In genomic region chr2:47065771-47066380, GRCh38 we compare ENCODE assay signal across 9 cellular contexts.
DNase-seq lines count a peak whose midpoint lies in the region; ATAC-seq and TF ChIP-seq lines count a peak whose summit lies in the region.
"Had no signal": no experiment of that assay in that cellular context is flagged by ENCODE, and none has a peak within 500 bp of the region (broad histone marks: within the 10 kb centered on the region; RNA-seq: fewer than 3 reads in every experiment).

No MANE protein-coding gene starts in this region.

- no peaks in the 10 kb centered on the region for H3K27me3 ChIP-seq in cardiac muscle cell
- H3K27me3 ChIP-seq in skeletal muscle tissue (ENCODE audit: control insufficient read depth in 3 of 3, insufficient read depth in 3 of 3, low read length in 3 of 3) = no peaks in the 10 kb centered on the region

- no peak overlapping the region for H3K9ac ChIP-seq in skeletal muscle tissue (ENCODE audit: low read depth in 1 of 3, low read length in 3 of 3)

- ATAC-seq in GM21737 (IDR thresholded peaks at IDR 0.05; ENCODE audit: unreplicated experiment) (no peak), GM19328 (IDR thresholded peaks at IDR 0.05; ENCODE audit: unreplicated experiment) (no peak)

- H3K27ac ChIP-seq in VCaP (peak overlapping the region; percentile 26), cardiac muscle cell (peak overlapping the region; percentile 22), skeletal muscle tissue (ENCODE audit: low read depth, low read length) (peak overlapping the region; percentile 29)
- H3K27ac ChIP-seq: HL-60 had no signal

- H3K4me3 ChIP-seq in cardiac muscle cell (no peak overlapping the region), skeletal muscle tissue (ENCODE audit: low read length in 3 of 3) (no peak overlapping the region)

- DNase-seq in EH (ENCODE audit: low read depth) = peak; percentile 100
- peak; percentile 23 to 80 for DNase-seq in cardiac muscle cell (ENCODE audit: low read depth in 1 of 2, low spot score in 1 of 2)
- no peak for DNase-seq in NCI-H2227 (lab: John Stamatoyannopoulos, UW; ENCODE audit: unreplicated experiment)
- no peak for DNase-seq in anterior cingulate cortex (lab: John Stamatoyannopoulos, UW)

- H3K4me1 ChIP-seq in cardiac muscle cell (ENCODE audit: low read depth) (peaks cover 34% of the 10 kb centered on the region), skeletal muscle tissue (ENCODE audit: control insufficient read depth in 3 of 3, insufficient read depth in 3 of 3, low read length in 3 of 3) (peaks cover 69 to 85% (median 82%) of the 10 kb centered on the region in 3 donors)

- TF ChIP-seq CTCF in VCaP (conservative IDR thresholded peaks at IDR 0.05) = no peak
- TF ChIP-seq CTCF in cardiac muscle cell (IDR thresholded peaks at IDR 0.05; ENCODE audit: low read depth, low read length) = no peak

- no peaks in the 10 kb centered on the region for H3K36me3 ChIP-seq in cardiac muscle cell
- H3K36me3 ChIP-seq in skeletal muscle tissue (ENCODE audit: control insufficient read depth in 3 of 3, insufficient read depth in 3 of 3, low read length in 3 of 3) = peaks cover 0 to 3% (median 0%) of the 10 kb centered on the region in 3 donors

- H3K9me3 ChIP-seq in cardiac muscle cell (ENCODE audit: low read depth) = no peaks in the 10 kb centered on the region
- H3K9me3 ChIP-seq in skeletal muscle tissue (ENCODE audit: control insufficient read depth in 3 of 3, low read length in 3 of 3) = no peaks in the 10 kb centered on the region

Comparison
In these comparisons a context has a peak if more than half of its experiments do, and no peak if none do; other contexts are left out.
1. DNase-seq: peak in EH (single experiment) and cardiac muscle cell (2 of 2); none in NCI-H2227 (single experiment) and anterior cingulate cortex (0 of 58).
2. Peak in every context shown above with its lines, with median percentiles within 50 percentile points of each other: H3K27ac ChIP-seq.